Comparison of ENCODE assay signal across 1 cellular context in genomic region chr19:19930417-19930816, GRCh38.
TF ChIP-seq lines count a peak whose summit lies in the region.

No MANE protein-coding gene starts in this region.

TF ChIP-seq in GM12878, 131 proteins besides CTCF, POLR2A, EP300 and RAD21:
- 0 out of 2 replicates have a peak, but pooled peaks have one; percentile 21 for TF ChIP-seq ZBTB33 (IDR thresholded peaks at IDR 0.05)
